In the genomic region with DNA sequence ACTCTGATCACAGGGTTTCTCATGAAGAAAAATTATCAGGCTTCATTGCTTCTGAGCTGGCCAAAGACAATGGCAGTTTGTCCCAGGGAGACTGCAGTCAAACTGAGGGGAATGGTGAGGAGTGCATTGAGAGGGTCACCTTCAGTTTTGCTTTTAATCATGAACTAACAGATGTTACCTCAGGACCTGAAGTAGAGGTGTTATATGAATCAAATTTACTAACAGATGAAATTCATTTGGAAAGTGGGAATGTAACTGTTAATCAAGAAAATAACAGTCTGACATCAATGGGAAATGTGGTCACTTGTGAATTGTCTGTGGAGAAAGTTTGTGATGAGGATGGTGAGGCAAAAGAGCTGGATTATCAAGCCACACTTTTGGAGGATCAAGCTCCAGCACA, we compare ENCODE assay signal across 10 cellular contexts.
A peak's percentile ranks its signal among the peaks of the same experiment; 100 is the strongest.
DNase-seq lines count a peak whose midpoint lies in the region; ATAC-seq and TF ChIP-seq lines count a peak whose summit lies in the region.
"Had no signal": no experiment of that assay in that cellular context is flagged by ENCODE, and none has a peak within 500 bp of the region (broad histone marks: within the 10 kb centered on the region; RNA-seq: fewer than 3 reads in every experiment).

No MANE protein-coding gene starts in this region.

- H3K27ac ChIP-seq in DND-41 (ENCODE audit: low read length) (peak overlapping the region; percentile 74; the same call in 1 of the 2 replicates), PC-9 (no peak overlapping the region), tibial nerve (no peak overlapping the region)

- no peak for TF ChIP-seq POLR2A in tibial nerve (IDR thresholded peaks at IDR 0.05)

- no peaks in the 10 kb centered on the region for H3K9me3 ChIP-seq in DND-41 (ENCODE audit: insufficient read depth, low read length, severe bottlenecking)
- H3K9me3 ChIP-seq in PC-9 (ENCODE audit: insufficient read depth, low read depth) = no peaks in the 10 kb centered on the region
- no peaks in the 10 kb centered on the region for H3K9me3 ChIP-seq in tibial nerve

- H3K4me3 ChIP-seq in DND-41 (ENCODE audit: low read depth in 1 of 2, low read length in 2 of 2) (peak overlapping the region in 1 of 2 experiments; percentile 72; a peak in 1 of 4 replicates), PC-9 (peak overlapping the region; percentile 97), foreskin fibroblast (ENCODE audit: low read depth in 1 of 2, low read length in 2 of 2) (peak overlapping the region; percentile 53 to 66), skeletal muscle cell (ENCODE audit: low read depth, low read length) (peak overlapping the region; percentile 68), tibial nerve (no peak overlapping the region)

- TF ChIP-seq EP300 in tibial nerve (IDR thresholded peaks at IDR 0.05) = no peak

- POLR2A ChIA-PET in PC-9 (lab: Charles Lee; ENCODE audit: unreplicated experiment) = interaction anchor here (0.7 kb wide), 1 partner anchor 245 kb away, joined by 11 read pairs; no protein-coding TSS in a partner anchor

- TF ChIP-seq CTCF in DND-41 (IDR thresholded peaks at IDR 0.05; ENCODE audit: borderline replicate concordance, extremely low read depth, low read length, poor library complexity, severe bottlenecking) (no peak), PC-9 (conservative IDR thresholded peaks at IDR 0.05) (no peak), foreskin fibroblast (IDR thresholded peaks at IDR 0.05; ENCODE audit: low read depth, low read length) (no peak), tibial nerve (IDR thresholded peaks at IDR 0.05) (no peak)

- H4K20me1 ChIP-seq in DND-41 (ENCODE audit: insufficient read depth, low read length) = peaks cover 53% of the 10 kb centered on the region
- peaks cover 16% of the 10 kb centered on the region for H4K20me1 ChIP-seq in PC-9 (ENCODE audit: insufficient read depth)

- DNase-seq in DND-41 (no peak), PC-9 (no peak), foreskin fibroblast (no peak), skeletal muscle cell (ENCODE audit: low read depth) (no peak), HPDE6-E6E7 (ENCODE audit: extremely low spot score) (no peak), tibial nerve (ENCODE audit: low spot score in 2 of 2) (no peak), OCI-M2 (lab: John Stamatoyannopoulos, UW; ENCODE audit: unreplicated experiment) (no peak)
- DNase-seq: DMS153, NCI-H1436 treated with DMSO at 0.1 percent for 48 hours had no signal

- no peaks in the 10 kb centered on the region for H3K9me2 ChIP-seq in PC-9 (ENCODE audit: insufficient read depth)

- peak overlapping the region; percentile 96; the same call in 1 of the 2 replicates for H3K9ac ChIP-seq in DND-41 (ENCODE audit: low read depth, low read length)

- H3K4me2 ChIP-seq in DND-41 (ENCODE audit: insufficient read depth, low read length) (peak overlapping the region; percentile 96), PC-9 (peak overlapping the region; percentile 99)

- CTCF ChIA-PET in PC-9 (lab: Charles Lee) = interaction anchor here (1.0 to 3.4 kb wide), 6 partner anchors 17 to 313 kb away, joined by 4 to 22 read pairs (median 11); no protein-coding TSS in a partner anchor

- ATAC-seq in DND-41 (ENCODE audit: insufficient read depth, low read depth) (no peak), GM18870 (IDR thresholded peaks at IDR 0.05; ENCODE audit: unreplicated experiment) (no peak)

- H3K4me1 ChIP-seq in DND-41 (ENCODE audit: insufficient read depth, low read length) (peaks cover 77% of the 10 kb centered on the region), PC-9 (replicated peaks; ENCODE audit: insufficient read depth) (peaks cover 53% of the 10 kb centered on the region), tibial nerve (peaks cover 0 to 82% (median 49%) of the 10 kb centered on the region in 4 donors)

- peaks cover 17% of the 10 kb centered on the region for H3F3A ChIP-seq in PC-9 (ENCODE audit: insufficient read depth, low read depth)

- no TSS peak for BruUV-seq in PC-9 (replicated peaks; lab: Mats Ljungman, UMichigan)

- H2AFZ ChIP-seq in DND-41 (ENCODE audit: low read depth, low read length) (no peak overlapping the region), PC-9 (no peak overlapping the region)

- peaks cover 49% of the 10 kb centered on the region for H3K36me3 ChIP-seq in DND-41 (ENCODE audit: insufficient read depth, low read length)
- peaks cover 8% of the 10 kb centered on the region; the same call in 1 of the 2 replicates for H3K36me3 ChIP-seq in PC-9 (ENCODE audit: low read depth)
- peaks cover 0 to 13% (median 0%) of the 10 kb centered on the region in 3 donors for H3K36me3 ChIP-seq in tibial nerve

- no peaks in the 10 kb centered on the region for H3K27me3 ChIP-seq in DND-41 (ENCODE audit: insufficient read depth, low read length, poor library complexity)
- no peaks in the 10 kb centered on the region for H3K27me3 ChIP-seq in PC-9 (ENCODE audit: insufficient read depth, low read depth)
- no peaks in the 10 kb centered on the region for H3K27me3 ChIP-seq in tibial nerve

- intact Hi-C loops in PC-9 (cut with micrococcal nuclease; ENCODE audit: unreplicated experiment) = loop anchor here (10.0 kb wide), 1 partner anchor 57 kb away; no protein-coding TSS in a partner anchor

- peaks cover 81% of the 10 kb centered on the region for H3K79me2 ChIP-seq in DND-41 (ENCODE audit: insufficient read depth, low read length)
- peaks cover 62% of the 10 kb centered on the region for H3K79me2 ChIP-seq in PC-9 (ENCODE audit: low read depth)

Comparison
In these comparisons a context has a peak if more than half of its experiments do, and no peak if none do; other contexts are left out.
1. H3K4me3 ChIP-seq: peak in PC-9 (single experiment), foreskin fibroblast (2 of 2) and skeletal muscle cell (single experiment); none in tibial nerve (0 of 4).